Comparison of ENCODE assay signal across 17 cellular contexts in the genomic region with DNA sequence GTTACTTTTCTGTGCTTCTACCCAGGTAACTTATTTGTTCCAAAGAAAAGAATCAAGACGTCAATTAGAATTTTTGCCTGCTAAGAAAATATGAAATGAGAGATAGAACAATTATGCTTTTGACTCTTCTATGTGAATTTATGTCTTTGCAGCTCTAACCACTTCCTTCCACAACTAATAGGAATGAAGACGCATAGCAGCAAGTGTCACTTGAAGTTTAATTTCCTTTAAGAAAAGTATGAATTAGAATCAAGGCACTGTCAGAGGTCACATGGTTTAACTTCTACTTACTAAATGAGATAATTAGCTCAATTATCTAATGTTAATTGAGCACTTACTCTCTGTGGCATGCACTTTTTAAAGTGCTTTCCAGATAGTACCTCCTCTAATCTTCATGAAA. TPM values are rescaled to one million over a fixed set of nuclear protein-coding genes. Genes with fewer than 3 reads are reported as not detected.
DNase-seq lines count a peak whose midpoint lies in the region; ATAC-seq and TF ChIP-seq lines count a peak whose summit lies in the region.
"Had no signal": no experiment of that assay in that cellular context is flagged by ENCODE, and none has a peak within 500 bp of the region (broad histone marks: within the 10 kb centered on the region; RNA-seq: fewer than 3 reads in every experiment).

No MANE protein-coding gene starts in this region.

- POLR2A ChIA-PET in OCI-LY7 (lab: Charles Lee) = interaction anchor here (0.6 to 2.5 kb wide), 4 partner anchors 18 to 90 kb away, joined by 3 to 9 read pairs (median 3); no protein-coding TSS in a partner anchor

- H3K4me1 Mint-ChIP-seq in memory B cell = peaks cover 11% of the 10 kb centered on the region

- CTCF ChIA-PET in OCI-LY7 (lab: Charles Lee; ENCODE audit: unreplicated experiment) = no interaction called here

- TF ChIP-seq CTCF in OCI-LY7 (conservative IDR thresholded peaks at IDR 0.05; ENCODE audit: low read length) = no peak

- H3K4me2 ChIP-seq in OCI-LY7 (ENCODE audit: low read length) = no peak overlapping the region
- H3K4me2 ChIP-seq: BLaER1 treated with 17β-estradiol and CSF1 and Interleukin-3, amounts not matched to agents 10 nM and 100 nM had no signal

- H3K27me3 Mint-ChIP-seq in memory B cell = peaks cover 6% of the 10 kb centered on the region

- no peak overlapping the region for H3K27ac ChIP-seq in OCI-LY7 (ENCODE audit: low read depth, low read length, poor library complexity, severe bottlenecking)
- H3K27ac ChIP-seq: BLaER1 treated with 17β-estradiol and CSF1 and Interleukin-3, amounts not matched to agents 10 nM and 100 nM had no signal

- peaks cover 3% of the 10 kb centered on the region for H3K9me3 Mint-ChIP-seq in memory B cell

- no peak overlapping the region for H3K4me3 Mint-ChIP-seq in memory B cell
- H3K4me3 Mint-ChIP-seq: CD4-positive, CD25-positive, alpha-beta regulatory T cell; H9 had no signal

- peak overlapping the region; percentile 63; the same call in 1 of the 2 replicates for H2AFZ ChIP-seq in OCI-LY7 (ENCODE audit: low read length)

- no peak overlapping the region for H3K4me3 ChIP-seq in OCI-LY7 (ENCODE audit: low read depth, low read length, poor library complexity, severe bottlenecking)
- H3K4me3 ChIP-seq: BLaER1 treated with 17β-estradiol and CSF1 and Interleukin-3, amounts not matched to agents 10 nM and 100 nM; K562 had no signal

- peaks cover 20% of the 10 kb centered on the region for H3K4me1 ChIP-seq in OCI-LY7 (ENCODE audit: insufficient read depth, low read length, poor library complexity, severe bottlenecking)

- BruUV-seq in OCI-LY7 (replicated peaks; lab: Mats Ljungman, UMichigan) = no TSS peak

- ATAC-seq in memory B cell (ENCODE audit: low read depth) (no peak), HG02759 (IDR thresholded peaks at IDR 0.05; ENCODE audit: unreplicated experiment) (no peak), GM21360 (IDR thresholded peaks at IDR 0.05; ENCODE audit: unreplicated experiment) (no peak)
- ATAC-seq: K562 had no signal

- no peaks in the 10 kb centered on the region for H3K9me2 ChIP-seq in OCI-LY7 (ENCODE audit: insufficient read depth, low read length)

- peak overlapping the region; percentile 22 for H3K27ac Mint-ChIP-seq in memory B cell
- H3K27ac Mint-ChIP-seq: CD4-positive, CD25-positive, alpha-beta regulatory T cell had no signal

- no peaks in the 10 kb centered on the region for H3K79me2 ChIP-seq in OCI-LY7 (ENCODE audit: insufficient read depth, low read depth, low read length)

- H4K20me1 ChIP-seq in OCI-LY7 (ENCODE audit: insufficient read depth, low read length) = no peaks in the 10 kb centered on the region
- H4K20me1 ChIP-seq: BLaER1 treated with 17β-estradiol and CSF1 and Interleukin-3, amounts not matched to agents 10 nM and 100 nM had no signal

- intact Hi-C loops in OCI-LY7 (cut with micrococcal nuclease; ENCODE audit: unreplicated experiment) = no loop called here

- DNase-seq in NOMO-1 treated with DMSO at 0.1 percent for 48 hours (lab: John Stamatoyannopoulos, UW; ENCODE audit: unreplicated experiment) = peak; percentile 73
- DNase-seq in NOMO-1 treated with dmso at 0.1 percent for 144 hours (lab: John Stamatoyannopoulos, UW; ENCODE audit: unreplicated experiment) = no peak
- no peak for DNase-seq in OCI-LY7 (ENCODE audit: low spot score)
- no peak for DNase-seq in memory B cell (ENCODE audit: low spot score in 2 of 2)
- DNase-seq in ureter (ENCODE audit: low spot score) = no peak
- DNase-seq: 8988T; AML-193; CD4-positive, CD25-positive, alpha-beta regulatory T cell; DMS 273 treated with DMSO at 0.1 percent for 48 hours; DMS79; EL; GOT3; H9 had no signal

- H3K36me3 ChIP-seq in OCI-LY7 (ENCODE audit: insufficient read depth, low read length) = no peaks in the 10 kb centered on the region
- H3K36me3 ChIP-seq: BLaER1 treated with 17β-estradiol and CSF1 and Interleukin-3, amounts not matched to agents 10 nM and 100 nM had no signal

- no peaks in the 10 kb centered on the region for H3K9me3 ChIP-seq in OCI-LY7 (ENCODE audit: low read length)

- peaks cover 4% of the 10 kb centered on the region for H3K36me3 Mint-ChIP-seq in memory B cell
- H3K36me3 Mint-ChIP-seq: CD4-positive, CD25-positive, alpha-beta regulatory T cell had no signal

RNA-seq across cellular contexts. Expression of a gene that starts 3.3 kb away (rescaled TPM):
- 0.36 TPM in 1 of 2 replicates, not detected in the other for total RNA-seq in OCI-LY7 (2014; rRNA removed; shearing (Covaris generic))
- total RNA-seq in OCI-LY7 (2022) = not detected in 2 replicates
- 1.9 TPM for total RNA-seq in ureter
- total RNA-seq: K562 had no signal
